Comparison of ENCODE assay signal across 36 cellular contexts in the genomic region with DNA sequence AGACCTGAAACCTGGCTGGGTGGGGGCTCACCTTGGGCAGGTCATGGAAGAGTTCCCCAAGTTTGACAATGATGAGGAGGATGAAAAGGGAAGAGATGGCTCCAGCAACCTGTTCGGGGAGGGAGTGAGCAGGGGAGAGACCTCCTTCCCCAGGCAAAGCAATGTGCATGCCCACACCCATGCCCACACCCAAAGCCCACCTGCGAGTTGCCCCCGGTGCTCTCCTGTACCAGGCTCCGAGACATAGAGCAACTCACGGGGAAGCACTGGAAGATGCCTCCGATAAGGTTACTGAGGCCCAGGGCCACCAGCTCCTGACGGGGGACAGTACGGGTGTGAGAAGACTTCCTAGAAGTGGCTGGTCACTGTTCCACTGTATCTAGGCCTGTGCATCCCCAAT. TPM values are rescaled to one million over a fixed set of nuclear protein-coding genes. Genes with fewer than 3 reads are reported as not detected.
"Had no signal": no experiment of that assay in that cellular context is flagged by ENCODE, and none has a peak within 500 bp of the region (broad histone marks: within the 10 kb centered on the region; RNA-seq: fewer than 3 reads in every experiment).

No MANE protein-coding gene starts in this region.

- DNase-seq: activated CD4-positive, alpha-beta T cell treated with anti-CD3 and anti-CD28 coated beads for 1 hour; activated CD4-positive, alpha-beta T cell treated with anti-CD3 and anti-CD28 coated beads for 48 hours; activated CD4-positive, alpha-beta T cell treated with anti-CD3 and anti-CD28 coated beads, Interleukin-2, amount 50 U/mL, for 48 hours; activated CD4-positive, CD25-positive, alpha-beta regulatory T cell; activated CD8-positive, alpha-beta T cell treated with anti-CD3 and anti-CD28 coated beads, Interleukin-2, amount 10 ng/mL, durations not matched to agents 7 days and 5 days; activated gamma-delta T cell treated with Interleukin-2 at 50 U/mL for 16 hours; activated naive CD4-positive, alpha-beta T cell treated with anti-CD3 and anti-CD28 coated beads for 36 hours; activated T-cell treated with anti-CD3 and anti-CD28 coated beads, Interleukin-2, amount 50 U/mL, for 24 hours; amniotic stem cell; aorta; central memory CD4-positive, alpha-beta T cell; MM.1S; MV-4-11; NCI-H1092; NCI-H1436 treated with DMSO at 0.1 percent for 48 hours; NCI-H1694 treated with DMSO at 0.1 percent for 48 hours; NCI-H2029; NCI-H345; NCI-H524 treated with DMSO at 0.1 percent for 48 hours; NCI-H748 treated with DMSO at 0.1 percent for 48 hours; NK-92 treated with Interleukin-12 subunit alpha and Interleukin-12 subunit beta, amount 100 ng/mL, for 24 hours; PC-3; Peyer's patch; Right ventricle myocardium superior; RPMI8226; SK-N-SH; T-helper 17 cell; T-helper 9 cell; WERI-Rb-1 had no signal

- H3K9ac ChIP-seq: KMS-11, SK-N-SH had no signal

- H3K9me3 Mint-ChIP-seq: activated naive CD4-positive, alpha-beta T cell treated with anti-CD3 and anti-CD28 coated beads for 36 hours; activated naive CD4-positive, alpha-beta T cell treated with anti-CD3 and anti-CD28 coated beads, Interleukin-2, amount 50 U/mL, for 72 hours; activated T-cell treated with anti-CD3 and anti-CD28 coated beads, Interleukin-2, amount 50 U/mL, for 24 hours; activated T-helper 1 cell treated with anti-CD3 and anti-CD28 coated beads, Interleukin-12 subunit alpha, Interleukin-12 subunit beta, Interleukin-2, Interleukin-4 antibody, amounts not matched to agents 30 ng/mL and 10 ng/mL and 1 ng/mL, durations not matched to agents 14 hours and 24 hours and 36 hours; brain had no signal

- H3K27me3 Mint-ChIP-seq: activated T-cell treated with anti-CD3 and anti-CD28 coated beads, Interleukin-2, amount 50 U/mL, for 24 hours; brain; T-helper 17 cell had no signal

- H3K4me3 Mint-ChIP-seq: activated CD8-positive, alpha-beta T cell treated with anti-CD3 and anti-CD28 coated beads, Interleukin-2, amount 10 ng/mL, durations not matched to agents 7 days and 5 days; activated naive CD4-positive, alpha-beta T cell treated with anti-CD3 and anti-CD28 coated beads for 36 hours; activated T-cell treated with anti-CD3 and anti-CD28 coated beads, Interleukin-2, amount 50 U/mL, for 24 hours; activated T-helper 1 cell treated with anti-CD3 and anti-CD28 coated beads, Interleukin-12 subunit alpha, Interleukin-12 subunit beta, Interleukin-2, Interleukin-4 antibody, amounts not matched to agents 30 ng/mL and 10 ng/mL and 1 ng/mL, durations not matched to agents 14 hours and 24 hours and 36 hours; brain; T-helper 17 cell had no signal

- H3K4me2 ChIP-seq: KMS-11, SK-N-SH had no signal

- H3K4me3 ChIP-seq: Peyer's patch, SJSA1 had no signal

- H3K27ac ChIP-seq: KMS-11, Peyer's patch, SJSA1, WERI-Rb-1 had no signal

- H3K27ac Mint-ChIP-seq: activated CD8-positive, alpha-beta T cell treated with anti-CD3 and anti-CD28 coated beads, Interleukin-2, amount 10 ng/mL, durations not matched to agents 7 days and 5 days; activated naive CD4-positive, alpha-beta T cell treated with anti-CD3 and anti-CD28 coated beads for 36 hours; activated naive CD4-positive, alpha-beta T cell treated with anti-CD3 and anti-CD28 coated beads, Interleukin-2, amount 50 U/mL, for 72 hours; activated T-cell treated with anti-CD3 and anti-CD28 coated beads, Interleukin-2, amount 50 U/mL, for 24 hours; activated T-helper 1 cell treated with anti-CD3 and anti-CD28 coated beads, Interleukin-12 subunit alpha, Interleukin-12 subunit beta, Interleukin-2, Interleukin-4 antibody, amounts not matched to agents 30 ng/mL and 10 ng/mL and 1 ng/mL, durations not matched to agents 14 hours and 24 hours and 36 hours; brain; T-helper 17 cell had no signal

- H3K27me3 ChIP-seq: Peyer's patch, SJSA1 had no signal

- H3K9me3 ChIP-seq: Peyer's patch, SJSA1, SK-N-SH had no signal

- ATAC-seq: activated CD8-positive, alpha-beta T cell treated with anti-CD3 and anti-CD28 coated beads, Interleukin-2, amount 10 ng/mL, durations not matched to agents 7 days and 5 days; activated naive CD4-positive, alpha-beta T cell treated with anti-CD3 and anti-CD28 coated beads, Interleukin-2, amount 50 U/mL, for 72 hours; PC-3; T-helper 17 cell had no signal

RNA-seq across cellular contexts. Expression of gene TMEM89, which starts 8.8 kb away (rescaled TPM):
- total RNA-seq: activated naive CD4-positive, alpha-beta T cell treated with anti-CD3 and anti-CD28 coated beads for 36 hours; activated T-helper 1 cell treated with anti-CD3 and anti-CD28 coated beads, Interleukin-12 subunit alpha, Interleukin-12 subunit beta, Interleukin-2, Interleukin-4 antibody, amounts not matched to agents 30 ng/mL and 10 ng/mL and 1 ng/mL, durations not matched to agents 14 hours and 24 hours and 36 hours; aorta; LHCN-M2; NCI-H460; PC-3; Peyer's patch; Right ventricle myocardium superior; SJSA1 had no signal
- polyA plus RNA-seq: SK-N-SH had no signal
